22 cellular contexts compared by ENCODE assay signal in genomic region chr15:70796516-70797310, GRCh38. TPM values are rescaled to one million over a fixed set of nuclear protein-coding genes. Genes with fewer than 3 reads are reported as not detected.
DNase-seq lines count a peak whose midpoint lies in the region; ATAC-seq, FAIRE-seq and TF ChIP-seq lines count a peak whose summit lies in the region.
"Had no signal": no experiment of that assay in that cellular context is flagged by ENCODE, and none has a peak within 500 bp of the region (broad histone marks: within the 10 kb centered on the region; RNA-seq: fewer than 3 reads in every experiment).

No MANE protein-coding gene starts in this region.

- no peak for DNase-seq in HCT116 (ENCODE audit: low read depth, low spot score)
- peak; percentile 95 for DNase-seq in MG63
- DNase-seq in fibroblast of gingiva (ENCODE audit: low read depth): peak; percentile 24
- DNase-seq in osteocyte (ENCODE audit: extremely low spot score, unreplicated experiment): no peak
- DNase-seq in H54 (ENCODE audit: insufficient read length, low spot score): no peak
- no peak for DNase-seq in central memory CD4-positive, alpha-beta T cell
- DNase-seq: ACHN; CD4-positive, alpha-beta T cell; COR-L47; DMS79 treated with DMSO at 0.1 percent for 48 hours; H9; MV-4-11; NCI-H1105 treated with DMSO at 0.1 percent for 48 hours; NCI-H2029 treated with DMSO at 0.1 percent for 48 hours; NCI-H345; NCI-H526; OCI-M1; RPMI8226; SIG-M5 had no signal

- H3K36me3 ChIP-seq in HCT116 (ENCODE audit: control insufficient read depth in 1 of 2, insufficient read depth in 2 of 2, low read length in 2 of 2) (no peaks in the 10 kb centered on the region), MG63 (no peaks in the 10 kb centered on the region)
- H3K36me3 ChIP-seq: BLaER1 had no signal

- no peak overlapping the region for H3K4me3 Mint-ChIP-seq in osteocyte (ENCODE audit: unreplicated experiment)
- H3K4me3 Mint-ChIP-seq: CD4-positive, alpha-beta T cell; H9 had no signal

- H3K4me1 Mint-ChIP-seq in osteocyte (ENCODE audit: unreplicated experiment): peaks cover 95% of the 10 kb centered on the region

- no peak for FAIRE-seq in H54 (lab: Jason Lieb, UNC)

- RAD21 ChIA-PET in HCT116 (lab: Charles Lee; ENCODE audit: low non-redundant PET in 1 of 2, low total read pairs in 2 of 2, uncharacterized antibody in 2 of 2, unreplicated experiment in 2 of 2): no interaction called here

- ATAC-seq in HCT116: no peak
- no peak for ATAC-seq in HG03139 (IDR thresholded peaks at IDR 0.05; ENCODE audit: unreplicated experiment)

- no peak overlapping the region for H3K9ac ChIP-seq in HCT116 (ENCODE audit: low read length)
- H3K9ac ChIP-seq: BLaER1, KMS-11 had no signal

- no peak for TF ChIP-seq RAD21 in HCT116 (IDR thresholded peaks at IDR 0.05; ENCODE audit: low read depth)

- no peaks in the 10 kb centered on the region for H3K36me3 Mint-ChIP-seq in osteocyte (ENCODE audit: unreplicated experiment)

- H3K27ac ChIP-seq in HCT116 (ENCODE audit: low read depth, low read length): no peak overlapping the region
- H3K27ac ChIP-seq: BLaER1, KMS-11 had no signal

- no peak for TF ChIP-seq CTCF in HCT116 (IDR thresholded peaks at IDR 0.05 in 2 of 3, conservative IDR thresholded peaks at IDR 0.05 in 1 of 3; ENCODE audit: borderline replicate concordance in 1 of 3, insufficient read depth in 1 of 3, low read depth in 2 of 3, low read length in 2 of 3)
- no peak for TF ChIP-seq CTCF in osteocyte (IDR thresholded peaks at IDR 0.05)

- no peaks in the 10 kb centered on the region for H3K9me3 ChIP-seq in HCT116 (ENCODE audit: control insufficient read depth in 1 of 2, insufficient read depth in 1 of 2, low read depth in 1 of 2, low read length in 2 of 2)
- H3K9me3 ChIP-seq in MG63: no peaks in the 10 kb centered on the region
- H3K9me3 ChIP-seq: BLaER1 had no signal

- H3K4me2 ChIP-seq in HCT116 (ENCODE audit: low read length): peak overlapping the region; percentile 81; the same call in 1 of the 2 replicates
- H3K4me2 ChIP-seq: BLaER1, KMS-11 had no signal

- no peaks in the 10 kb centered on the region for H3K79me2 ChIP-seq in HCT116 (ENCODE audit: insufficient read depth, low read length)

- CTCF ChIA-PET in HCT116 (lab: Charles Lee): interaction anchor here (1.4 to 1.5 kb wide), 2 partner anchors 15 to 16 kb away, joined by 3 to 6 read pairs; no protein-coding TSS in a partner anchor

- no peak for TF ChIP-seq POLR2A in HCT116 (IDR thresholded peaks at IDR 0.05; ENCODE audit: borderline replicate concordance, extremely low read depth, insufficient read depth, insufficient read length)
- TF ChIP-seq POLR2A in H54 (IDR thresholded peaks at IDR 0.05; ENCODE audit: low read depth, low read length): no peak

- no peaks in the 10 kb centered on the region for H3K9me2 ChIP-seq in HCT116 (ENCODE audit: insufficient read depth)

- H3K9me3 Mint-ChIP-seq in osteocyte (ENCODE audit: unreplicated experiment): no peaks in the 10 kb centered on the region
- H3K9me3 Mint-ChIP-seq: CD4-positive, alpha-beta T cell; H9 had no signal

- no peaks in the 10 kb centered on the region for H3K27me3 ChIP-seq in HCT116 (ENCODE audit: insufficient read depth, low read length)
- H3K27me3 ChIP-seq in MG63: no peaks in the 10 kb centered on the region
- H3K27me3 ChIP-seq: BLaER1 had no signal

- H3K27ac Mint-ChIP-seq in osteocyte (ENCODE audit: unreplicated experiment): peak overlapping the region; percentile 57
- H3K27ac Mint-ChIP-seq: CD4-positive, alpha-beta T cell; H9 had no signal

- no peaks in the 10 kb centered on the region for H3K27me3 Mint-ChIP-seq in osteocyte (ENCODE audit: unreplicated experiment)

- POLR2A ChIA-PET in HCT116 (lab: Charles Lee): no interaction called here

- no peak overlapping the region for H2AFZ ChIP-seq in HCT116 (ENCODE audit: low read depth, low read length, poor library complexity, severe bottlenecking)

- H3K4me3 ChIP-seq in HCT116 (replicated peaks in 1 of 2; ENCODE audit: low read depth in 1 of 2, low read length in 2 of 2): no peak overlapping the region
- no peak overlapping the region for H3K4me3 ChIP-seq in MG63
- H3K4me3 ChIP-seq: BLaER1 had no signal

- H3K4me1 ChIP-seq in HCT116 (ENCODE audit: control insufficient read depth in 1 of 2, insufficient read depth in 2 of 2, low read length in 2 of 2): peaks cover 30 to 67% of the 10 kb centered on the region in 2 experiments
- H3K4me1 ChIP-seq: BLaER1 had no signal

- H4K20me1 ChIP-seq in HCT116 (ENCODE audit: insufficient read depth): no peaks in the 10 kb centered on the region
- H4K20me1 ChIP-seq: BLaER1 had no signal

- intact Hi-C loops in HCT116 (cut with micrococcal nuclease): no loop called here

- no TSS peak for BruUV-seq in HCT116 (replicated peaks; lab: Mats Ljungman, UMichigan)

TF ChIP-seq in HCT116, 20 proteins besides CTCF, POLR2A, EP300 and RAD21:
- TF ChIP-seq JUND (IDR thresholded peaks at IDR 0.05) (no peak), TCF7L2 (IDR thresholded peaks at IDR 0.05; ENCODE audit: borderline replicate concordance, extremely low read depth, insufficient read depth, insufficient read length) (no peak), YY1 (IDR thresholded peaks at IDR 0.05; ENCODE audit: extremely low read depth, insufficient replicate concordance, low read depth, low read length) (no peak), EZH2phosphoT487 (IDR thresholded peaks at IDR 0.05; ENCODE audit: borderline replicate concordance) (no peak), ATF3 (IDR thresholded peaks at IDR 0.05) (no peak), SRF (IDR thresholded peaks at IDR 0.05; ENCODE audit: low read depth) (no peak), SIN3A (IDR thresholded peaks at IDR 0.05; ENCODE audit: low read depth) (no peak), ELF1 (IDR thresholded peaks at IDR 0.05; ENCODE audit: borderline replicate concordance, low read depth) (no peak), ZFX (IDR thresholded peaks at IDR 0.05) (no peak)

RNA-seq across cellular contexts. Expression of gene UACA, which starts 33.4 kb away (rescaled TPM):
- total RNA-seq in HCT116 (2021; ENCODE audit: unreplicated experiment) (47.4 TPM), osteocyte (259 and 264 TPM in 2 replicates)
- 54.6 and 59.5 TPM in 2 replicates for polyA plus RNA-seq in HCT116 (2012)
- total RNA-seq in MG63 (2014; rRNA removed; shearing (Covaris generic); ENCODE audit: low replicate concordance): 37.6 and 51.6 TPM in 2 replicates

RNA-seq across cellular contexts. Expression of gene LARP6, which starts 57.2 kb away (rescaled TPM):
- total RNA-seq in HCT116 (2021; ENCODE audit: unreplicated experiment) (35.9 TPM), osteocyte (119 and 123 TPM in 2 replicates)
- polyA plus RNA-seq in HCT116 (2012): 55.1 and 58.8 TPM in 2 replicates
- total RNA-seq in MG63 (2014; rRNA removed; shearing (Covaris generic); ENCODE audit: low replicate concordance): 62.8 and 116 TPM in 2 replicates

Comparison
In these comparisons a context has a peak if more than half of its experiments do, and no peak if none do; other contexts are left out.
1. DNase-seq: peak in MG63 (single experiment) and fibroblast of gingiva (single experiment); none in HCT116 (single experiment), osteocyte (single experiment), H54 (single experiment) and central memory CD4-positive, alpha-beta T cell (single experiment).